19 cellular contexts compared by ENCODE assay signal in genomic region chr3:112119686-112120484, GRCh38. TPM values are rescaled to one million over a fixed set of nuclear protein-coding genes. Genes with fewer than 3 reads are reported as not detected.
DNase-seq lines count a peak whose midpoint lies in the region; ATAC-seq and TF ChIP-seq lines count a peak whose summit lies in the region.
"Had no signal": no experiment of that assay in that cellular context is flagged by ENCODE, and none has a peak within 500 bp of the region (broad histone marks: within the 10 kb centered on the region; RNA-seq: fewer than 3 reads in every experiment).

No MANE protein-coding gene starts in this region.

- no peak overlapping the region for H3K27ac ChIP-seq in CD4-positive, alpha-beta T cell (ENCODE audit: low read depth, low read length)
- H3K27ac ChIP-seq in OCI-LY1 (ENCODE audit: low read depth, low read length, poor library complexity, severe bottlenecking) (peak overlapping the region; percentile 99), tibial nerve (no peak overlapping the region)
- H3K27ac ChIP-seq: body of pancreas had no signal

- POLR2A ChIA-PET in CD4-positive, alpha-beta T cell (lab: Charles Lee), result interaction anchor here (1.3 to 1.5 kb wide), 2 partner anchors 8 to 9 kb away, joined by 5 read pairs; no protein-coding TSS in a partner anchor

- H3K4me3 ChIP-seq in OCI-LY1 (ENCODE audit: low read depth, low read length, poor library complexity, severe bottlenecking), result no peak overlapping the region
- H3K4me3 ChIP-seq in tibial nerve, result no peak overlapping the region
- H3K4me3 ChIP-seq: body of pancreas, smooth muscle cell had no signal

- peak overlapping the region; percentile 50 for H3K4me2 ChIP-seq in OCI-LY1 (ENCODE audit: low read length)
- H3K4me2 ChIP-seq: smooth muscle cell had no signal

- H3K79me2 ChIP-seq in OCI-LY1 (ENCODE audit: insufficient read depth, low read length), result no peaks in the 10 kb centered on the region

- peaks cover 42% of the 10 kb centered on the region for H3K36me3 Mint-ChIP-seq in CD4-positive, alpha-beta T cell (ENCODE audit: low read depth)
- peaks cover 10% of the 10 kb centered on the region for H3K36me3 Mint-ChIP-seq in memory B cell

- H3K27me3 ChIP-seq in CD4-positive, alpha-beta T cell (ENCODE audit: control insufficient read depth, insufficient read depth, low read length), result no peaks in the 10 kb centered on the region
- H3K27me3 ChIP-seq in OCI-LY1 (ENCODE audit: insufficient read depth, low read length) (no peaks in the 10 kb centered on the region), tibial nerve (no peaks in the 10 kb centered on the region)
- H3K27me3 ChIP-seq: body of pancreas had no signal

- intact Hi-C loops in CD4-positive, alpha-beta T cell (cut with DNase I, micrococcal nuclease), result loop anchor here in 1 of 2 experiments (5.0 kb wide), 1 partner anchor 182 kb away; no protein-coding TSS in a partner anchor

- no peaks in the 10 kb centered on the region for H3K9me3 ChIP-seq in CD4-positive, alpha-beta T cell (ENCODE audit: control insufficient read depth, low read length)
- no peaks in the 10 kb centered on the region for H3K9me3 ChIP-seq in OCI-LY1 (ENCODE audit: low read length)
- H3K9me3 ChIP-seq in tibial nerve, result no peaks in the 10 kb centered on the region
- H3K9me3 ChIP-seq: body of pancreas had no signal

- TF ChIP-seq POLR2A in tibial nerve (IDR thresholded peaks at IDR 0.05), result no peak

- peaks cover 12% of the 10 kb centered on the region; the same call in 1 of the 2 replicates for H3F3A ChIP-seq in OCI-LY1 (ENCODE audit: insufficient read depth, low read length)

- CTCF ChIA-PET in CD4-positive, alpha-beta T cell (lab: Charles Lee), result interaction anchor here (0.6 kb wide), 1 partner anchor 16 kb away, joined by 3 read pairs; no protein-coding TSS in a partner anchor

- DNase-seq in CD4-positive, alpha-beta T cell, result no peak
- peak; percentile 10 for DNase-seq in ELF-1 (ENCODE audit: low read depth, low spot score)
- DNase-seq in memory B cell (ENCODE audit: low spot score in 2 of 2), result no peak
- DNase-seq in tibial nerve (ENCODE audit: low spot score in 2 of 2), result no peak
- no peak for DNase-seq in GF-D8 (lab: John Stamatoyannopoulos, UW)
- DNase-seq in ureter (ENCODE audit: low spot score), result no peak
- DNase-seq: activated CD4-positive, alpha-beta T cell treated with anti-CD3 and anti-CD28 coated beads for 4 hours; activated effector memory CD4-positive, alpha-beta T cell treated with anti-CD3 and anti-CD28 coated beads, Interleukin-2, amount 50 U/mL, for 16 hours; body of pancreas; dermis blood vessel endothelial cell; glutamatergic neuron; NCI-H1930; NCI-H69; stimulated activated naive CD4-positive, alpha-beta T cell treated with Interleukin-2 at 50 U/mL for 16 hours; T-helper 9 cell had no signal

- H3K9me3 Mint-ChIP-seq in CD4-positive, alpha-beta T cell, result no peaks in the 10 kb centered on the region
- no peaks in the 10 kb centered on the region for H3K9me3 Mint-ChIP-seq in memory B cell
- H3K9me3 Mint-ChIP-seq: CD14-positive monocyte had no signal

- no peaks in the 10 kb centered on the region for H3K27me3 Mint-ChIP-seq in CD4-positive, alpha-beta T cell
- H3K27me3 Mint-ChIP-seq in memory B cell, result peaks cover 2% of the 10 kb centered on the region

- H3K27ac Mint-ChIP-seq in CD4-positive, alpha-beta T cell, result peak overlapping the region; percentile 32
- peak overlapping the region; percentile 82 for H3K27ac Mint-ChIP-seq in memory B cell

- no peak for TF ChIP-seq EP300 in tibial nerve (IDR thresholded peaks at IDR 0.05)

- H3K4me1 ChIP-seq in OCI-LY1 (ENCODE audit: insufficient read depth, low read length, severe bottlenecking) (peaks cover 98% of the 10 kb centered on the region), tibial nerve (peaks cover 0 to 30% (median 2%) of the 10 kb centered on the region in 4 donors)

- H3K4me3 Mint-ChIP-seq in CD4-positive, alpha-beta T cell, result no peak overlapping the region
- H3K4me3 Mint-ChIP-seq in memory B cell, result peak overlapping the region; percentile 36

- H3K9ac ChIP-seq in OCI-LY1 (ENCODE audit: low read length), result peak overlapping the region; percentile 38

- H3K4me1 Mint-ChIP-seq in CD4-positive, alpha-beta T cell (ENCODE audit: low read depth), result peaks cover 70% of the 10 kb centered on the region
- H3K4me1 Mint-ChIP-seq in memory B cell, result peaks cover 48% of the 10 kb centered on the region

- H3K36me3 ChIP-seq in OCI-LY1 (ENCODE audit: insufficient read depth, low read length), result peaks cover 39% of the 10 kb centered on the region
- no peaks in the 10 kb centered on the region for H3K36me3 ChIP-seq in tibial nerve

- no peak overlapping the region for H2AFZ ChIP-seq in OCI-LY1 (ENCODE audit: low read length)

- H4K20me1 ChIP-seq in OCI-LY1 (ENCODE audit: insufficient read depth, low read length), result no peaks in the 10 kb centered on the region

- no peak for ATAC-seq in CD4-positive, alpha-beta T cell (ENCODE audit: poor library complexity)
- ATAC-seq in memory B cell (ENCODE audit: low read depth), result no peak
- ATAC-seq: body of pancreas, esophagus mucosa had no signal

- no peak for TF ChIP-seq CTCF in CD4-positive, alpha-beta T cell (IDR thresholded peaks at IDR 0.05)
- TF ChIP-seq CTCF in OCI-LY1 (IDR thresholded peaks at IDR 0.05; ENCODE audit: low read length), result no peak
- TF ChIP-seq CTCF in tibial nerve (IDR thresholded peaks at IDR 0.05), result no peak

- 50 to 58% methylated on average over 4 of the region's 4 CpGs for WGBS in tibial nerve, 2 donors

- H3K9me2 ChIP-seq in OCI-LY1 (ENCODE audit: low read depth, low read length), result no peaks in the 10 kb centered on the region

RNA-seq across cellular contexts. Expression of gene GCSAM, which starts 13.2 kb away (rescaled TPM):
- total RNA-seq in CD4-positive, alpha-beta T cell, result 1 to 10 TPM; 6.5 to 6.8 TPM
- total RNA-seq in tibial nerve (1 to 10 TPM in 1 of 4 donors, under 1 TPM in 1, not detected in 2; under 0.01 to 2.0 TPM), ureter (0.49 TPM)
- total RNA-seq: body of pancreas, dermis blood vessel endothelial cell had no signal

RNA-seq across cellular contexts. Expression of gene C3orf52, which starts 33.7 kb away (rescaled TPM):
- 1 to 10 TPM; 1.6 to 2.7 TPM for total RNA-seq in CD4-positive, alpha-beta T cell
- total RNA-seq in tibial nerve (1 to 10 TPM in 3 of 4 donors, under 1 TPM in 1; 0.98 to 8.5 (median 5.6) TPM), ureter (50.2 TPM)
